ENCODE assay signal across 31 cellular contexts in the genomic region with DNA sequence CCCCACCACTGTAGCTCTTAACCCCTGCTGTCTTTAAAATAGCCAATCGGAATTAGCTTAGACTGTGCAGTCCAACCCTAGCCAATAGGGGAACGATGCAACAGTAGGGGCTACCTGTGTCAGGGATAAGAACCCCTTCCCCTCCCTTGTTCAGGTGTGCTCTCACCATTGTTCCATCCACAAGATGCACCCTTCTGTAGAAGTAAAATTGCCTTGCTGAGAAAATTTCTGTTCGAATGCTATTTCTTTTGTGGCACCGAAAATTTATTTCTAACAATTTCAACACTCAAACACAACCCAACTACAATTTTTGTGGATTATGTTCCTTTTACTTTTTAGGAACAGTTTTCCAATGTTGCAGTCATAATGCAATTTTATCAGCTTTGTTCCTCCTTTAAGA.
"Had no signal": no experiment of that assay in that cellular context is flagged by ENCODE, and none has a peak within 500 bp of the region (broad histone marks: within the 10 kb centered on the region; RNA-seq: fewer than 3 reads in every experiment).

No MANE protein-coding gene starts in this region.

- H3K27ac Mint-ChIP-seq: activated naive CD4-positive, alpha-beta T cell treated with anti-CD3 and anti-CD28 coated beads for 36 hours; activated naive CD8-positive, alpha-beta T cell treated with anti-CD3 and anti-CD28 coated beads for 36 hours; activated T-helper 1 cell treated with anti-CD3 and anti-CD28 coated beads, Interleukin-12 subunit alpha, Interleukin-12 subunit beta, Interleukin-2, Interleukin-4 antibody, amounts not matched to agents 30 ng/mL and 10 ng/mL and 1 ng/mL, durations not matched to agents 14 hours and 24 hours and 36 hours; natural killer cell treated with Interleukin-12 subunit alpha and Interleukin-12 subunit beta and Interleukin-15 and Interleukin-18, amount 100 ng/mL, for 72 hours; stimulated activated effector memory CD8-positive, alpha-beta T cell treated with anti-CD3 and anti-CD28 coated beads, Interleukin-12 subunit alpha, Interleukin-12 subunit beta, amount 100 ng/mL, for 72 hours; stimulated activated naive CD8-positive, alpha-beta T cell treated with anti-CD3 and anti-CD28 coated beads, Interleukin-15, Interleukin-2, amounts not matched to agents 100 ng/mL and 50 ng/mL, for 24 hours; T-helper 2 cell treated with Interferon-gamma antibody and Interleukin-4, amounts not matched to agents 5 μg/mL and 100 μg/mL, for 36 hours had no signal

- H3K27me3 Mint-ChIP-seq: activated naive CD8-positive, alpha-beta T cell treated with anti-CD3 and anti-CD28 coated beads for 36 hours; natural killer cell treated with Interleukin-12 subunit alpha and Interleukin-12 subunit beta and Interleukin-15 and Interleukin-18, amount 100 ng/mL, for 72 hours; stimulated activated naive CD8-positive, alpha-beta T cell treated with anti-CD3 and anti-CD28 coated beads, Interleukin-15, Interleukin-2, amounts not matched to agents 100 ng/mL and 50 ng/mL, for 24 hours had no signal

- H3K36me3 ChIP-seq: adrenal gland had no signal

- ATAC-seq: body of pancreas; gastrocnemius medialis; mucosa of descending colon; natural killer cell treated with Interleukin-12 subunit alpha and Interleukin-12 subunit beta and Interleukin-15 and Interleukin-18, amount 100 ng/mL, for 72 hours; sciatic nerve; stimulated activated effector memory CD8-positive, alpha-beta T cell treated with anti-CD3 and anti-CD28 coated beads, Interleukin-12 subunit alpha, Interleukin-12 subunit beta, amount 100 ng/mL, for 72 hours had no signal

- H3K27me3 ChIP-seq: adrenal gland, body of pancreas, gastrocnemius medialis, hepatocyte had no signal

- H3K4me3 Mint-ChIP-seq: activated naive CD4-positive, alpha-beta T cell treated with anti-CD3 and anti-CD28 coated beads for 36 hours; activated naive CD8-positive, alpha-beta T cell treated with anti-CD3 and anti-CD28 coated beads for 36 hours; activated T-helper 1 cell treated with anti-CD3 and anti-CD28 coated beads, Interleukin-12 subunit alpha, Interleukin-12 subunit beta, Interleukin-2, Interleukin-4 antibody, amounts not matched to agents 30 ng/mL and 10 ng/mL and 1 ng/mL, durations not matched to agents 14 hours and 24 hours and 36 hours; natural killer cell treated with Interleukin-12 subunit alpha and Interleukin-12 subunit beta and Interleukin-15 and Interleukin-18, amount 100 ng/mL, for 72 hours; stimulated activated effector memory CD8-positive, alpha-beta T cell treated with anti-CD3 and anti-CD28 coated beads, Interleukin-12 subunit alpha, Interleukin-12 subunit beta, amount 100 ng/mL, for 72 hours; stimulated activated naive CD8-positive, alpha-beta T cell treated with anti-CD3 and anti-CD28 coated beads, Interleukin-15, Interleukin-2, amounts not matched to agents 100 ng/mL and 50 ng/mL, for 24 hours; T-helper 2 cell treated with Interferon-gamma antibody and Interleukin-4, amounts not matched to agents 5 μg/mL and 100 μg/mL, for 36 hours had no signal

- H3K27ac ChIP-seq: adrenal gland, body of pancreas, gastrocnemius medialis, hepatocyte, left ventricle myocardium inferior, skin epidermis, thoracic aorta had no signal

- DNase-seq: activated CD4-positive, alpha-beta T cell treated with anti-CD3 and anti-CD28 coated beads for 4 hours; activated CD4-positive, alpha-beta T cell treated with anti-CD3 and anti-CD28 coated beads, Interleukin-2, amount 50 U/mL, for 48 hours; activated CD4-positive, CD25-positive, alpha-beta regulatory T cell; activated CD8-positive, alpha-beta memory T cell treated with anti-CD3 and anti-CD28 coated beads for 24 hours; activated effector memory CD4-positive, alpha-beta T cell treated with anti-CD3 and anti-CD28 coated beads, Interleukin-2, amount 50 U/mL, for 16 hours; activated naive CD4-positive, alpha-beta T cell treated with anti-CD3 and anti-CD28 coated beads for 36 hours; activated naive CD8-positive, alpha-beta T cell treated with anti-CD3 and anti-CD28 coated beads for 36 hours; adrenal gland; aorta; body of pancreas; dermis blood vessel endothelial cell; effector CD4-positive, alpha-beta T cell; erythroblast; gastrocnemius medialis; islet precursor cell; left ventricle myocardium inferior; mucosa of descending colon; posterior cingulate gyrus; stimulated activated CD4-positive, alpha-beta T cell treated with anti-CD3 and anti-CD28 coated beads, Interleukin-12 subunit alpha, Interleukin-12 subunit beta, amount 100 ng/mL, for 4 hours; stimulated activated CD4-positive, alpha-beta T cell treated with anti-CD3 and anti-CD28 coated beads, Interleukin-4, amount 100 ng/mL, for 1 hour; trophoblast cell had no signal

- H3K4me3 ChIP-seq: adrenal gland, body of pancreas, gastrocnemius medialis, hepatocyte, left ventricle myocardium inferior, lung, mucosa of descending colon, skin epidermis, thoracic aorta had no signal
